Comparison of ENCODE assay signal across 22 cellular contexts in genomic region chr4:40688446-40689095, GRCh38. TPM values are rescaled to one million over a fixed set of nuclear protein-coding genes. Genes with fewer than 3 reads are reported as not detected.
A peak's percentile ranks its signal among the peaks of the same experiment; 100 is the strongest.
DNase-seq lines count a peak whose midpoint lies in the region; ATAC-seq, FAIRE-seq and TF ChIP-seq lines count a peak whose summit lies in the region.
"Had no signal": no experiment of that assay in that cellular context is flagged by ENCODE, and none has a peak within 500 bp of the region (broad histone marks: within the 10 kb centered on the region; RNA-seq: fewer than 3 reads in every experiment).

No MANE protein-coding gene starts in this region.

- peak overlapping the region; percentile 81 for H3K27ac Mint-ChIP-seq in activated CD8-positive, alpha-beta T cell treated with anti-CD3 and anti-CD28 coated beads for 36 hours
- no peak overlapping the region for H3K27ac Mint-ChIP-seq in glutamatergic neuron (ENCODE audit: unreplicated experiment)
- H3K27ac Mint-ChIP-seq: CD8-positive, alpha-beta memory T cell; dendritic cell treated with granulocyte-macrophage colony-stimulating factor and Interleukin-4, amounts not matched to agents 40 ng/mL and 50 ng/mL, for 4 days; stimulated activated naive B cell treated with anti-CD40 and anti-IgM and Interleukin-4, amounts not matched to agents 10 μg/mL and 1 μg/mL and 100 μg/mL, for 72 hours had no signal

- ATAC-seq in HepG2, result no peak
- peak; percentile 93 for ATAC-seq in activated CD8-positive, alpha-beta T cell treated with anti-CD3 and anti-CD28 coated beads for 36 hours
- ATAC-seq in K562, result no peak
- ATAC-seq: stimulated activated naive B cell treated with anti-CD40 and anti-IgM and Interleukin-4, amounts not matched to agents 10 μg/mL and 1 μg/mL and 100 μg/mL, for 72 hours had no signal

- no peak for TF ChIP-seq EP300 in HepG2 (IDR thresholded peaks at IDR 0.05; ENCODE audit: low read depth in 2 of 2, low read length in 2 of 2)
- TF ChIP-seq EP300 in HepG2 (CRISPR knock-in tag; IDR thresholded peaks at IDR 0.05; ENCODE audit: borderline replicate concordance), result no peak
- no peak for TF ChIP-seq EP300 in K562 (IDR thresholded peaks at IDR 0.05; ENCODE audit: low read length)

- H3K4me1 Mint-ChIP-seq in activated CD8-positive, alpha-beta T cell treated with anti-CD3 and anti-CD28 coated beads for 36 hours (ENCODE audit: low read depth), result peaks cover 12% of the 10 kb centered on the region
- no peaks in the 10 kb centered on the region for H3K4me1 Mint-ChIP-seq in glutamatergic neuron (ENCODE audit: low read depth, unreplicated experiment)
- H3K4me1 Mint-ChIP-seq: CD8-positive, alpha-beta memory T cell had no signal

- H3K9ac ChIP-seq in liver (ENCODE audit: low read depth in 1 of 2, low read length in 2 of 2) (no peak overlapping the region), HepG2 (ENCODE audit: insufficient read depth, low read depth, low read length) (no peak overlapping the region), K562 (ENCODE audit: insufficient read depth in 1 of 2, low read depth in 2 of 2, low read length in 2 of 2) (no peak overlapping the region)

- intact Hi-C loops in HepG2 (cut with micrococcal nuclease; ENCODE audit: unreplicated experiment), result no loop called here
- intact Hi-C loops in activated CD8-positive, alpha-beta T cell treated with anti-CD3 and anti-CD28 coated beads for 36 hours (cut with micrococcal nuclease), result no loop called here
- intact Hi-C loops in K562 (cut with micrococcal nuclease), result no loop called here

- in situ Hi-C loops in HepG2 (cut with HindIII; ENCODE audit: extremely low pct_ligation_motif_present, low pct_unique_long_range_greater_than_20kb) (no loop called here), K562 (cut with MboI) (no loop called here)

- H3K27me3 Mint-ChIP-seq in activated CD8-positive, alpha-beta T cell treated with anti-CD3 and anti-CD28 coated beads for 36 hours, result peaks cover 15% of the 10 kb centered on the region
- no peaks in the 10 kb centered on the region for H3K27me3 Mint-ChIP-seq in glutamatergic neuron (ENCODE audit: unreplicated experiment)
- H3K27me3 Mint-ChIP-seq: dendritic cell treated with granulocyte-macrophage colony-stimulating factor and Interleukin-4, amounts not matched to agents 40 ng/mL and 50 ng/mL, for 4 days had no signal

- H3K27ac ChIP-seq in liver (ENCODE audit: low read depth in 1 of 2, low read length in 2 of 2), result peak overlapping the region; percentile 59 to 63
- H3K27ac ChIP-seq in HepG2 (ENCODE audit: extremely low read length, insufficient read depth, low read length), result no peak overlapping the region
- no peak overlapping the region for H3K27ac ChIP-seq in K562 (ENCODE audit: extremely low read depth, low read depth, low read length)
- H3K27ac ChIP-seq: thyroid gland had no signal

- no peaks in the 10 kb centered on the region for H3K9me3 Mint-ChIP-seq in activated CD8-positive, alpha-beta T cell treated with anti-CD3 and anti-CD28 coated beads for 36 hours
- H3K9me3 Mint-ChIP-seq in glutamatergic neuron (ENCODE audit: unreplicated experiment), result no peaks in the 10 kb centered on the region

- WGBS in liver, result 94% methylated on average over 6 of the region's 6 CpGs
- WGBS in HepG2 (ENCODE audit: low lambda C conversion rate), result 84% methylated on average over 6 of the region's 6 CpGs
- WGBS in K562 (ENCODE audit: insufficient coverage, low coverage, missing lambda C conversion rate), result 7% methylated on average over 5 of the region's 6 CpGs

- no peaks in the 10 kb centered on the region for H3K9me3 ChIP-seq in liver (ENCODE audit: control insufficient read depth in 4 of 4, low read length in 3 of 4)
- H3K9me3 ChIP-seq in HepG2 (ENCODE audit: low read length), result no peaks in the 10 kb centered on the region
- no peaks in the 10 kb centered on the region for H3K9me3 ChIP-seq in K562 (replicated peaks; ENCODE audit: control insufficient read depth, insufficient read depth, low read depth, low read length)
- H3K9me3 ChIP-seq: thyroid gland had no signal

- H3K4me3 ChIP-seq in liver (ENCODE audit: low read depth in 1 of 3, low read length in 3 of 3) (no peak overlapping the region), HepG2 (replicated peaks in 1 of 3; ENCODE audit: insufficient read depth in 1 of 3, low read depth in 2 of 3, low read length in 3 of 3) (no peak overlapping the region), K562 (no peak overlapping the region)
- H3K4me3 ChIP-seq: thyroid gland had no signal

- FAIRE-seq in HepG2 (lab: Jason Lieb, UNC) (no peak), K562 (lab: Jason Lieb, UNC) (peak; percentile 40), urothelium cell line (lab: Jason Lieb, UNC) (peak; percentile 17), RCC 7860 (lab: Jason Lieb, UNC) (no peak)
- FAIRE-seq: islet of Langerhans had no signal

- H3K36me3 Mint-ChIP-seq in activated CD8-positive, alpha-beta T cell treated with anti-CD3 and anti-CD28 coated beads for 36 hours (ENCODE audit: low read depth), result no peaks in the 10 kb centered on the region
- H3K36me3 Mint-ChIP-seq in glutamatergic neuron (ENCODE audit: unreplicated experiment), result peaks cover 4% of the 10 kb centered on the region
- H3K36me3 Mint-ChIP-seq: stimulated activated naive B cell treated with anti-CD40 and anti-IgM and Interleukin-4, amounts not matched to agents 10 μg/mL and 1 μg/mL and 100 μg/mL, for 72 hours had no signal

- TF ChIP-seq CTCF in liver (IDR thresholded peaks at IDR 0.05; ENCODE audit: low read depth, low read length, missing input control) (no peak), HepG2 (CRISPR knock-in tag; IDR thresholded peaks at IDR 0.05) (no peak), K562 (IDR thresholded peaks at IDR 0.05 in 2 of 3, conservative IDR thresholded peaks at IDR 0.05 in 1 of 3; ENCODE audit: insufficient read depth in 2 of 3, low read depth in 1 of 3, low read length in 3 of 3) (no peak), glutamatergic neuron (IDR thresholded peaks at IDR 0.05; ENCODE audit: partially characterized antibody, unreplicated experiment) (no peak)
- no peak for TF ChIP-seq CTCF in activated CD8-positive, alpha-beta T cell treated with anti-CD3 and anti-CD28 coated beads for 36 hours (IDR thresholded peaks at IDR 0.05)

- H3K27me3 ChIP-seq in liver (ENCODE audit: control insufficient read depth in 4 of 4, insufficient read depth in 4 of 4, low read length in 3 of 4) (no peaks in the 10 kb centered on the region), HepG2 (ENCODE audit: control insufficient read depth in 1 of 2, insufficient read depth in 2 of 2, low read length in 2 of 2) (no peaks in the 10 kb centered on the region), K562 (ENCODE audit: control insufficient read depth in 2 of 2, insufficient read depth in 2 of 2, low read length in 2 of 2) (peaks cover 3 to 14% of the 10 kb centered on the region in 2 experiments; a peak in 3 of 5 replicates)
- H3K27me3 ChIP-seq: thyroid gland had no signal

- H2AFZ ChIP-seq in HepG2 (ENCODE audit: low read length), result no peak overlapping the region
- no peak overlapping the region for H2AFZ ChIP-seq in K562 (ENCODE audit: low read depth, low read length)

- no peak for TF ChIP-seq POLR2A in HepG2 (IDR thresholded peaks at IDR 0.05; ENCODE audit: insufficient read depth in 1 of 2, low read depth in 2 of 2, low read length in 2 of 2)
- TF ChIP-seq POLR2A in K562 (conservative IDR thresholded peaks at IDR 0.05), result no peak

- BruUV-seq in HepG2 (replicated peaks; lab: Mats Ljungman, UMichigan), result no TSS peak
- no TSS peak for BruUV-seq in K562 (replicated peaks; lab: Mats Ljungman, UMichigan)

- no peak for DNase-seq in HepG2 (ENCODE audit: low spot score)
- peak; percentile 41 for DNase-seq in activated CD8-positive, alpha-beta T cell treated with anti-CD3 and anti-CD28 coated beads for 36 hours
- DNase-seq in K562 (ENCODE audit: extremely low read depth in 1 of 4, low spot score in 3 of 4), result no peak
- no peak for DNase-seq in urothelium cell line (ENCODE audit: low spot score)
- DNase-seq in glutamatergic neuron, result no peak
- no peak for DNase-seq in RCC 7860 (ENCODE audit: low spot score)
- DNase-seq: activated CD8-positive, alpha-beta memory T cell treated with anti-CD3 and anti-CD28 coated beads, Interleukin-2, amount 50 U/mL, for 4 hours; amniotic stem cell; CD8-positive, alpha-beta memory T cell; GDM1; hippocampal formation; NCI-H1105; NCI-H2029 treated with DMSO at 0.1 percent for 48 hours; NCI-H446 treated with DMSO at 0.1 percent for 48 hours; nucleus accumbens; stimulated activated naive B cell treated with anti-CD40 and anti-IgM and Interleukin-4, amounts not matched to agents 10 μg/mL and 1 μg/mL and 100 μg/mL, for 72 hours; thyroid gland had no signal

- TF ChIP-seq RAD21 in liver (IDR thresholded peaks at IDR 0.05) (no peak), HepG2 (CRISPR knock-in tag; IDR thresholded peaks at IDR 0.05) (no peak), K562 (CRISPR knock-in tag; conservative IDR thresholded peaks at IDR 0.05 in 1 of 2, IDR thresholded peaks at IDR 0.05 in 1 of 2) (no peak)

- H3K36me3 ChIP-seq in liver (ENCODE audit: control insufficient read depth in 4 of 4, insufficient read depth in 3 of 4, low read depth in 1 of 4, low read length in 3 of 4), result no peaks in the 10 kb centered on the region
- no peaks in the 10 kb centered on the region for H3K36me3 ChIP-seq in HepG2 (replicated peaks in 1 of 2; ENCODE audit: control insufficient read depth in 1 of 2, insufficient read depth in 2 of 2, low read length in 2 of 2)
- H3K36me3 ChIP-seq in K562 (ENCODE audit: control insufficient read depth, insufficient read depth, low read length), result no peaks in the 10 kb centered on the region
- H3K36me3 ChIP-seq: thyroid gland had no signal

- H3K79me2 ChIP-seq in HepG2 (ENCODE audit: insufficient read depth, low read length) (no peaks in the 10 kb centered on the region), K562 (ENCODE audit: control insufficient read depth, insufficient read depth, low read length) (no peaks in the 10 kb centered on the region)

- no peak overlapping the region for H3K4me3 Mint-ChIP-seq in activated CD8-positive, alpha-beta T cell treated with anti-CD3 and anti-CD28 coated beads for 36 hours
- H3K4me3 Mint-ChIP-seq in glutamatergic neuron (ENCODE audit: unreplicated experiment), result no peak overlapping the region
- H3K4me3 Mint-ChIP-seq: CD8-positive, alpha-beta memory T cell; dendritic cell treated with granulocyte-macrophage colony-stimulating factor and Interleukin-4, amounts not matched to agents 40 ng/mL and 50 ng/mL, for 4 days; stimulated activated naive B cell treated with anti-CD40 and anti-IgM and Interleukin-4, amounts not matched to agents 10 μg/mL and 1 μg/mL and 100 μg/mL, for 72 hours had no signal

- POLR2A ChIA-PET in HepG2 (lab: Yijun Ruan, JAX), result no interaction called here
- POLR2A ChIA-PET in activated CD8-positive, alpha-beta T cell treated with anti-CD3 and anti-CD28 coated beads for 36 hours (lab: Charles Lee), result interaction anchor here (0.7 to 1.2 kb wide), 4 partner anchors 12 to 32 kb away, joined by 3 to 4 read pairs (median 4); no protein-coding TSS in a partner anchor
- POLR2A ChIA-PET in K562 (lab: Yijun Ruan, JAX), result interaction anchor here (0.5 kb wide), 1 partner anchor 44 kb away, joined by 3 read pairs; no protein-coding TSS in a partner anchor

- H4K20me1 ChIP-seq in HepG2 (ENCODE audit: insufficient read depth, low read length), result no peaks in the 10 kb centered on the region
- H4K20me1 ChIP-seq in K562 (replicated peaks; ENCODE audit: control insufficient read depth, insufficient read depth, low read length), result 0 out of 2 replicates have a peak, but pooled peaks cover 2% of the 10 kb centered on the region

- no peaks in the 10 kb centered on the region for H3K9me1 ChIP-seq in K562 (ENCODE audit: control insufficient read depth, insufficient read depth, low read length)

- H3K4me2 ChIP-seq in HepG2 (ENCODE audit: low read depth, low read length) (no peak overlapping the region), K562 (ENCODE audit: insufficient read depth, low read length) (no peak overlapping the region)

- CTCF ChIA-PET in HepG2 (lab: Yijun Ruan, JAX; ENCODE audit: low intra/inter-chr PET ratio, low total read pairs) (no interaction called here), K562 (lab: Yijun Ruan, JAX; ENCODE audit: low intra/inter-chr PET ratio) (no interaction called here)
- CTCF ChIA-PET in activated CD8-positive, alpha-beta T cell treated with anti-CD3 and anti-CD28 coated beads for 36 hours (lab: Charles Lee), result interaction anchor here (1.0 kb wide), 1 partner anchor 12 kb away, joined by 3 read pairs; no protein-coding TSS in a partner anchor

- H3K4me1 ChIP-seq in liver (ENCODE audit: control insufficient read depth in 4 of 4, insufficient read depth in 4 of 4, low read length in 3 of 4), result peaks cover 5 to 17% (median 7%) of the 10 kb centered on the region in 4 donors
- H3K4me1 ChIP-seq in HepG2 (ENCODE audit: insufficient read depth, low read length), result peaks cover 11% of the 10 kb centered on the region
- no peaks in the 10 kb centered on the region for H3K4me1 ChIP-seq in K562 (replicated peaks in 1 of 2; ENCODE audit: control insufficient read depth in 2 of 2, insufficient read depth in 2 of 2, low read length in 2 of 2)
- H3K4me1 ChIP-seq: thyroid gland had no signal

RNA-seq across cellular contexts. Expression of gene RBM47, which starts 58.9 kb away (rescaled TPM):
- total RNA-seq in liver, result 10 to 100 TPM; 24.7 to 81.2 TPM
- 10 to 100 TPM; 16.5 to 24.8 TPM for polyA plus RNA-seq in liver
- 2.5 and 3.9 TPM in 2 replicates for total RNA-seq in HepG2 (2016; rRNA removed; fragmentation: Illumina TruSeq; extraction: Trizol)
- 0.20 and 0.26 TPM in 2 replicates for total RNA-seq in HepG2 (2016; cell fraction: cytosol; rRNA removed; fragmentation: Illumina TruSeq; extraction: Trizol; ENCODE audit: low read depth)
- 2.2 and 3.2 TPM in 2 replicates for total RNA-seq in HepG2 (2016; cell fraction: insoluble cytoplasmic fraction; rRNA removed; fragmentation: Illumina TruSeq; extraction: Trizol)
- 0.90 and 0.96 TPM in 2 replicates for total RNA-seq in HepG2 (2016; cell fraction: membrane; rRNA removed; fragmentation: Illumina TruSeq; extraction: Trizol)
- 1.5 and 1.6 TPM in 2 replicates for total RNA-seq in HepG2 (2016; cell fraction: nucleus; rRNA removed; fragmentation: Illumina TruSeq; extraction: Trizol)
- polyA plus RNA-seq in HepG2 (2011; rRNA removed), result 1.2 and 2.0 TPM in 2 replicates
- 1.8 and 2.5 TPM in 2 replicates for polyA plus RNA-seq in HepG2 (2011; cell fraction: cytosol; rRNA removed)
- 2.0 and 3.4 TPM in 2 replicates for polyA plus RNA-seq in HepG2 (2011; cell fraction: nucleus; rRNA removed)
- 2.9 and 3.1 TPM in 2 replicates for polyA plus RNA-seq in HepG2 (2012)
- 0.06 and 0.08 TPM in 2 replicates for polyA plus RNA-seq in HepG2 (2016; cell fraction: cytosol; fragmentation: Illumina TruSeq; extraction: Trizol; ENCODE audit: low read depth)
- polyA plus RNA-seq in HepG2 (2016; cell fraction: insoluble cytoplasmic fraction; fragmentation: Illumina TruSeq; extraction: Trizol; ENCODE audit: low read depth), result 2.9 and 4.7 TPM in 2 replicates
- 0.32 and 0.45 TPM in 2 replicates for polyA plus RNA-seq in HepG2 (2016; cell fraction: membrane; fragmentation: Illumina TruSeq; extraction: Trizol; ENCODE audit: low read depth)
- polyA plus RNA-seq in HepG2 (2016; cell fraction: nucleus; fragmentation: Illumina TruSeq; extraction: Trizol; ENCODE audit: insufficient read depth, low read depth), result 1.5 TPM in 2 replicates
- 9.8 and 38.2 TPM in 2 replicates for polyA minus RNA-seq in HepG2 (2011; rRNA and poly(A)+ RNA removed; ENCODE audit: low replicate concordance)
- 2.9 and 3.0 TPM in 2 replicates for polyA minus RNA-seq in HepG2 (2011; cell fraction: cytosol; rRNA and poly(A)+ RNA removed)
- polyA minus RNA-seq in HepG2 (2011; cell fraction: nucleus; rRNA and poly(A)+ RNA removed), result 1.8 and 2.9 TPM in 2 replicates
- total RNA-seq in activated CD8-positive, alpha-beta T cell treated with anti-CD3 and anti-CD28 coated beads for 36 hours, result under 1 TPM; 0.13 to 0.74 TPM
- total RNA-seq in K562 (2011; cell fraction: chromatin; rRNA removed; ENCODE audit: low replicate concordance), result 1.4 and 1.8 TPM in 2 replicates
- total RNA-seq in K562 (2011; cell fraction: nucleolus; rRNA removed), result 1.8 and 2.5 TPM in 2 replicates
- 1.7 and 1.9 TPM in 2 replicates for total RNA-seq in K562 (2011; cell fraction: nucleoplasm; rRNA removed)
- total RNA-seq in K562 (2014; rRNA removed), result 5.1 and 6.2 TPM in 2 replicates
- 2.7 and 3.1 TPM in 2 replicates for total RNA-seq in K562 (2014; rRNA removed; fragmentation: Illumina TruSeq; extraction: Trizol)
- total RNA-seq in K562 (2015; rRNA removed; fragmentation: Illumina TruSeq; extraction: Trizol), result 3.5 and 3.6 TPM in 2 replicates
- total RNA-seq in K562 (2021), result 6.4 and 8.9 TPM in 2 replicates
- 0.23 and 1.4 TPM in 2 replicates for polyA plus RNA-seq in K562 (2011; rRNA removed)
- polyA plus RNA-seq in K562 (2011; cell fraction: cytosol; rRNA removed), result 0.32 and 7.8 TPM in 2 replicates
- 0.29 and 2.4 TPM in 2 replicates for polyA plus RNA-seq in K562 (2011; cell fraction: nucleus; rRNA removed)
- polyA plus RNA-seq in K562 (2012), result 4.6 and 4.8 TPM in 2 replicates
- polyA plus RNA-seq in K562 (2014; fragmentation: Illumina TruSeq; extraction: Trizol), result 3.3 and 3.9 TPM in 2 replicates
- polyA plus RNA-seq in K562 (2014; fragmentation: Nextera tagmentation; extraction: Ambion mirVana), result 1 to 10 TPM; 1.7 to 2.4 TPM
- polyA plus RNA-seq in K562 (2014; rRNA removed), result 3.8 and 4.1 TPM in 2 replicates
- polyA minus RNA-seq in K562 (2011; rRNA and poly(A)+ RNA removed), result 0.33 and 1.9 TPM in 2 replicates
- polyA minus RNA-seq in K562 (2011; cell fraction: cytosol; rRNA and poly(A)+ RNA removed), result 0.55 and 3.4 TPM in 2 replicates
- polyA minus RNA-seq in K562 (2011; cell fraction: nucleus; rRNA and poly(A)+ RNA removed), result 0.22 and 2.0 TPM in 2 replicates
- 0.98 TPM for total RNA-seq in glutamatergic neuron (ENCODE audit: unreplicated experiment)
- total RNA-seq: lung microvascular endothelial cell, myocyte had no signal
- polyA plus RNA-seq: CD8-positive, alpha-beta memory T cell had no signal

Comparison
In these comparisons a context has a peak if more than half of its experiments do, and no peak if none do; other contexts are left out.
1. H3K27ac ChIP-seq: peak in liver (2 of 2); none in HepG2 (single experiment) and K562 (single experiment).